Comparison of ENCODE assay signal across 8 cellular contexts in genomic region chr2:19990416-19990728, GRCh38.
DNase-seq lines count a peak whose midpoint lies in the region; ATAC-seq and TF ChIP-seq lines count a peak whose summit lies in the region.

No MANE protein-coding gene starts in this region.

- no peaks in the 10 kb centered on the region for H3F3A ChIP-seq in DOHH2 (ENCODE audit: control insufficient read depth, insufficient read depth)

- peaks cover 36% of the 10 kb centered on the region for H3K27me3 ChIP-seq in DOHH2 (ENCODE audit: control insufficient read depth, low read length)

- DNase-seq in SK-N-MC (ENCODE audit: low read depth, low spot score) (no peak), fibroblast of mammary gland (ENCODE audit: low read depth) (no peak), pons (ENCODE audit: low spot score) (peak; percentile 29), SKM-1 (lab: John Stamatoyannopoulos, UW; ENCODE audit: unreplicated experiment) (no peak), DMS153 treated with DMSO at 0.1 percent for 48 hours (lab: John Stamatoyannopoulos, UW; ENCODE audit: unreplicated experiment) (no peak)

- no peak for ATAC-seq in GM18909 (IDR thresholded peaks at IDR 0.05; ENCODE audit: poor library complexity, unreplicated experiment)
- no peak for ATAC-seq in GM21515 (IDR thresholded peaks at IDR 0.05; ENCODE audit: unreplicated experiment)

- H3K4me2 ChIP-seq in DOHH2 (ENCODE audit: low read length): peak overlapping the region; percentile 73

- no peaks in the 10 kb centered on the region for H4K20me1 ChIP-seq in DOHH2 (ENCODE audit: control insufficient read depth, insufficient read depth, low read depth, low read length)

- no peaks in the 10 kb centered on the region for H3K9me2 ChIP-seq in DOHH2 (replicated peaks; ENCODE audit: control insufficient read depth, low read length)

- no peak overlapping the region for H3K27ac ChIP-seq in DOHH2 (ENCODE audit: low read depth, low read length)
- no peak overlapping the region for H3K27ac ChIP-seq in SK-N-MC

- TF ChIP-seq CTCF in DOHH2 (IDR thresholded peaks at IDR 0.05; ENCODE audit: low read depth, low read length, poor library complexity, severe bottlenecking) (no peak), fibroblast of mammary gland (conservative IDR thresholded peaks at IDR 0.05; ENCODE audit: control insufficient read depth, insufficient read depth, low read depth, low read length) (no peak)

- H3K9ac ChIP-seq in SK-N-MC (ENCODE audit: insufficient read length): no peak overlapping the region

- H3K36me3 ChIP-seq in DOHH2 (ENCODE audit: control insufficient read depth, low read length) (no peaks in the 10 kb centered on the region), SK-N-MC (ENCODE audit: insufficient read depth, low read length) (peaks cover 8% of the 10 kb centered on the region; the same call in 1 of the 2 replicates)

- H3K79me2 ChIP-seq in DOHH2 (ENCODE audit: control insufficient read depth, low read length): no peaks in the 10 kb centered on the region

- H3K9me3 ChIP-seq in DOHH2 (ENCODE audit: control insufficient read depth, insufficient read depth, low read length): no peaks in the 10 kb centered on the region
- no peaks in the 10 kb centered on the region for H3K9me3 ChIP-seq in SK-N-MC (ENCODE audit: low read depth, low read length)

- H3K4me3 ChIP-seq in DOHH2 (ENCODE audit: low read length) (peak overlapping the region; percentile 74), SK-N-MC (peak overlapping the region; percentile 98), fibroblast of mammary gland (ENCODE audit: control insufficient read depth, low read depth, low read length) (peak overlapping the region; percentile 92)

- peaks cover 20% of the 10 kb centered on the region for H3K4me1 ChIP-seq in DOHH2 (ENCODE audit: control insufficient read depth, low read length)
